Comparison of ENCODE assay signal across 8 cellular contexts in genomic region chr2:178700922-178701342, GRCh38.
DNase-seq lines count a peak whose midpoint lies in the region; ATAC-seq and TF ChIP-seq lines count a peak whose summit lies in the region.

No MANE protein-coding gene starts in this region.

- H2BK12ac ChIP-seq in mesenchymal stem cell (ENCODE audit: low read length in 2 of 2) = no peak overlapping the region

- H3K4me1 ChIP-seq in heart left ventricle (peaks cover 0 to 12% (median 0%) of the 10 kb centered on the region in 12 donors), right cardiac atrium (ENCODE audit: control insufficient read depth, insufficient read depth, low read length) (no peaks in the 10 kb centered on the region), Karpas-422 (ENCODE audit: low read length) (no peaks in the 10 kb centered on the region), mesenchymal stem cell (ENCODE audit: control insufficient read depth, insufficient read depth, low read depth, low read length) (no peaks in the 10 kb centered on the region)

- H2BK15ac ChIP-seq in mesenchymal stem cell (ENCODE audit: low read depth, poor library complexity, severe bottlenecking) = no peak overlapping the region

- DNase-seq in heart left ventricle = no peak
- no peak for DNase-seq in right cardiac atrium
- peak; percentile 77 for DNase-seq in Karpas-422
- DNase-seq in astrocyte of the cerebellum (ENCODE audit: low read depth) = no peak
- DNase-seq in mesenchymal stem cell = peak; percentile 24
- DNase-seq in NK-92 (lab: John Stamatoyannopoulos, UW; ENCODE audit: unreplicated experiment) = no peak
- no peak for DNase-seq in COLO668 (lab: John Stamatoyannopoulos, UW; ENCODE audit: unreplicated experiment)

- H3K9me3 ChIP-seq in heart left ventricle (no peaks in the 10 kb centered on the region), right cardiac atrium (ENCODE audit: control insufficient read depth, low read length) (no peaks in the 10 kb centered on the region), Karpas-422 (ENCODE audit: low read length) (no peaks in the 10 kb centered on the region), mesenchymal stem cell (ENCODE audit: control insufficient read depth, low read length) (no peaks in the 10 kb centered on the region)

- ATAC-seq in heart left ventricle = no peak
- ATAC-seq in right cardiac atrium = no peak
- no peak for ATAC-seq in GM19035 (IDR thresholded peaks at IDR 0.05; ENCODE audit: unreplicated experiment)

- H3K79me1 ChIP-seq in mesenchymal stem cell (replicated peaks; ENCODE audit: low read length, poor library complexity, severe bottlenecking) = no peaks in the 10 kb centered on the region

- H3K18ac ChIP-seq in mesenchymal stem cell (ENCODE audit: low read depth in 1 of 2, low read length in 2 of 2) = no peak overlapping the region

- H2AFZ ChIP-seq in Karpas-422 (ENCODE audit: low read length) (no peak overlapping the region), mesenchymal stem cell (ENCODE audit: low read depth, low read length) (no peak overlapping the region)

- H3K27ac ChIP-seq in heart left ventricle (no peak overlapping the region), right cardiac atrium (ENCODE audit: low read length) (no peak overlapping the region), Karpas-422 (ENCODE audit: low read length) (no peak overlapping the region), mesenchymal stem cell (ENCODE audit: low read length, poor library complexity, severe bottlenecking) (no peak overlapping the region)

- no peak for TF ChIP-seq POLR2A in heart left ventricle (IDR thresholded peaks at IDR 0.05)

- H3K14ac ChIP-seq in mesenchymal stem cell (ENCODE audit: low read length in 2 of 2) = no peak overlapping the region

- no peaks in the 10 kb centered on the region for H3K9me2 ChIP-seq in Karpas-422 (replicated peaks; ENCODE audit: insufficient read depth, low read length)

- H3K4ac ChIP-seq in mesenchymal stem cell (ENCODE audit: low read depth in 1 of 2, low read length in 2 of 2) = no peak overlapping the region

- no peak overlapping the region for H2AK5ac ChIP-seq in mesenchymal stem cell (ENCODE audit: low read length, severe bottlenecking)

- intact Hi-C loops in heart left ventricle (cut with DNase I) (no loop called here), right cardiac atrium (cut with DNase I) (no loop called here)

- no peak overlapping the region for H2BK120ac ChIP-seq in mesenchymal stem cell (ENCODE audit: low read depth, low read length)

- no peaks in the 10 kb centered on the region for H3K79me2 ChIP-seq in Karpas-422 (ENCODE audit: low read length)

- H3K36me3 ChIP-seq in heart left ventricle (peaks cover 0 to 96% (median 62%) of the 10 kb centered on the region in 9 donors), Karpas-422 (ENCODE audit: insufficient read depth, low read length) (no peaks in the 10 kb centered on the region), mesenchymal stem cell (ENCODE audit: control insufficient read depth in 1 of 2, insufficient read depth in 2 of 2, low read depth in 1 of 2, low read length in 2 of 2) (no peaks in the 10 kb centered on the region)

- no peak overlapping the region for H4K8ac ChIP-seq in mesenchymal stem cell (ENCODE audit: low read length)

- WGBS in heart left ventricle, 4 donors = 52 to 61% (median 57%) methylated on average over 9 of the region's 9 CpGs
- WGBS in right cardiac atrium = 59% methylated on average over 9 of the region's 9 CpGs
- 26% methylated on average over 5 of the region's 9 CpGs for WGBS in mesenchymal stem cell

- H3K4me2 ChIP-seq in Karpas-422 (ENCODE audit: low read depth, low read length, poor library complexity, severe bottlenecking) (no peak overlapping the region), mesenchymal stem cell (ENCODE audit: low read length, poor library complexity, severe bottlenecking) (no peak overlapping the region)

- no peak overlapping the region for H4K91ac ChIP-seq in mesenchymal stem cell (ENCODE audit: low read length)

- in situ Hi-C loops in astrocyte of the cerebellum (cut with HindIII; ENCODE audit: low sequenced_read_pairs) = no loop called here

- H3K9ac ChIP-seq in Karpas-422 (ENCODE audit: low read length) = no peak overlapping the region
- no peak overlapping the region for H3K9ac ChIP-seq in mesenchymal stem cell (ENCODE audit: low read length)

- H3K23ac ChIP-seq in mesenchymal stem cell (ENCODE audit: low read length in 2 of 2) = no peak overlapping the region

- H2BK5ac ChIP-seq in mesenchymal stem cell (ENCODE audit: low read depth, low read length, poor library complexity, severe bottlenecking) = no peak overlapping the region

- no peaks in the 10 kb centered on the region for H4K20me1 ChIP-seq in Karpas-422 (ENCODE audit: insufficient read depth, low read depth, low read length)

- no peaks in the 10 kb centered on the region for H3K27me3 ChIP-seq in heart left ventricle
- no peaks in the 10 kb centered on the region for H3K27me3 ChIP-seq in right cardiac atrium (ENCODE audit: control insufficient read depth, insufficient read depth)
- no peaks in the 10 kb centered on the region for H3K27me3 ChIP-seq in Karpas-422 (ENCODE audit: low read length)
- H3K27me3 ChIP-seq in mesenchymal stem cell (ENCODE audit: control insufficient read depth in 1 of 2, insufficient read depth in 1 of 2, low read length in 2 of 2) = no peaks in the 10 kb centered on the region

- peak; percentile 65 to 90 (median 82) for TF ChIP-seq CTCF in heart left ventricle (IDR thresholded peaks at IDR 0.05)
- TF ChIP-seq CTCF in astrocyte of the cerebellum (IDR thresholded peaks at IDR 0.05; ENCODE audit: low read depth, low read length, missing control alignments) = peak; percentile 86

- H3K4me3 ChIP-seq in heart left ventricle (no peak overlapping the region), right cardiac atrium (ENCODE audit: low read length) (no peak overlapping the region), Karpas-422 (ENCODE audit: low read length) (no peak overlapping the region), astrocyte of the cerebellum (ENCODE audit: low read depth, low read length) (no peak overlapping the region), mesenchymal stem cell (ENCODE audit: insufficient read depth in 1 of 2, low read depth in 1 of 2, low read length in 2 of 2) (no peak overlapping the region)

Comparison
In these comparisons a context has a peak if more than half of its experiments do, and no peak if none do; other contexts are left out.
1. DNase-seq: peak in Karpas-422 (single experiment) and mesenchymal stem cell (single experiment); none in heart left ventricle (0 of 5), right cardiac atrium (0 of 3), astrocyte of the cerebellum (single experiment), NK-92 (single experiment) and COLO668 (single experiment).